Comparison of ENCODE assay signal across 20 cellular contexts in the genomic region with DNA sequence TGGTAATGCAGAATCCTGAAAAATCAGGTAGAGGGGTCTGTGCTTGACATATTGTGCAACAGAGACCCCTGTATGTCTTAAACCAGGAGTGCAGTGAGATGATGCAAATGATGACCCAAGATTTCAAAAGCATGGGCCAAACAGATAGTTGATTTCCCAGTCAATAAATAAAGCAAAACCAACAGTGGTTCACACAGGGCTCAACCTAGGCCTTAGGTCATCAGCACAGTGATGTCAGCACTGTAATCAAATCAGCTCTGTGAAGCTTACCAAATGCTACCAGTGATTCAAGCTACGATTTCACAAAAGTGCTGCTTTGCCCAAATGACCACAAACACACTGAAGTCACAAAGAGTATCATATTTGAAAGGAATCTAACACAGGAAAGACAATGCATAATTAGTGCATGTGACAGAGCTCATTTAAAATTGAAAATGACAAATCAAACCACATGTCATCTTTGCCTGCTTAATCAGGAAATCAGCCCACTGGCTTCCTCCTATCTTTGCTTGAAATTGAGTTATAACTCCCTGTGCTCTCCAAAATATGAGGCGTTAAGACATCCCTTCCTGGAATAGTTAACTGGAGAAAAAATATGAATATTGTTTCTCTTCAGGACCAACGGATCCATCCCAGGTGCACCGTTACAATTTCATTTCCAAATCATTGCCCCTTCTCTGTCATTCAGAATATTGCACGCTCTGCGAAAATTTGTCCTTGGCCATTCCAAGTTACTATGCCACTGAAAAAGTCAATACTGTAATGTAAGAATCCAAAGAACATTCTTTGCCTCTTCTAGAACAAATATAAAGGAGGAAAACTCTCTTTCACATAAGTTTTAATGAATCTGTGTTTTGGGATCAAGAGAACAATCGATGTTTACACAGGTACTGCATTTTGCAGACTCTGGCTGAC. TPM values are rescaled to one million over a fixed set of nuclear protein-coding genes. Genes with fewer than 3 reads are reported as not detected.
DNase-seq lines count a peak whose midpoint lies in the region; ATAC-seq, FAIRE-seq and TF ChIP-seq lines count a peak whose summit lies in the region.
"Had no signal": no experiment of that assay in that cellular context is flagged by ENCODE, and none has a peak within 500 bp of the region (broad histone marks: within the 10 kb centered on the region; RNA-seq: fewer than 3 reads in every experiment).

No MANE protein-coding gene starts in this region.

- peaks cover 19% of the 10 kb centered on the region for H3K4me1 ChIP-seq in BE2C
- no peaks in the 10 kb centered on the region for H3K4me1 ChIP-seq in naive thymus-derived CD4-positive, alpha-beta T cell (ENCODE audit: control insufficient read depth in 2 of 2, insufficient read depth in 2 of 2, low read length in 2 of 2)
- H3K4me1 ChIP-seq: left ventricle myocardium inferior, right atrium auricular region had no signal

- no peaks in the 10 kb centered on the region for H3K36me3 Mint-ChIP-seq in naive thymus-derived CD4-positive, alpha-beta T cell

- no peak overlapping the region for H3K27ac Mint-ChIP-seq in naive thymus-derived CD4-positive, alpha-beta T cell
- H3K27ac Mint-ChIP-seq: activated B cell treated with CpG ODN at 0.5 μM for 24 hours had no signal

- no peaks in the 10 kb centered on the region for H3K9me3 Mint-ChIP-seq in naive thymus-derived CD4-positive, alpha-beta T cell
- H3K9me3 Mint-ChIP-seq: activated B cell treated with CpG ODN at 0.5 μM for 24 hours had no signal

- peaks cover 0 to 10% (median 0%) of the 10 kb centered on the region in 7 donors for H3K4me1 Mint-ChIP-seq in naive thymus-derived CD4-positive, alpha-beta T cell
- H3K4me1 Mint-ChIP-seq: activated B cell treated with CpG ODN at 0.5 μM for 24 hours had no signal

- H3K36me3 ChIP-seq in BE2C (no peaks in the 10 kb centered on the region), bronchial epithelial cell (ENCODE audit: control insufficient read depth, insufficient read depth, low read length) (no peaks in the 10 kb centered on the region)
- no peaks in the 10 kb centered on the region for H3K36me3 ChIP-seq in naive thymus-derived CD4-positive, alpha-beta T cell (ENCODE audit: control insufficient read depth in 2 of 3, insufficient read depth in 3 of 3, low read length in 3 of 3)
- H3K36me3 ChIP-seq: esophagus muscularis mucosa, left ventricle myocardium inferior, right atrium auricular region, thyroid gland had no signal

- H3K9me3 ChIP-seq in BE2C, result no peaks in the 10 kb centered on the region
- H3K9me3 ChIP-seq in naive thymus-derived CD4-positive, alpha-beta T cell (ENCODE audit: control insufficient read depth in 2 of 3, low read length in 3 of 3), result no peaks in the 10 kb centered on the region
- H3K9me3 ChIP-seq: esophagus muscularis mucosa, left ventricle myocardium inferior, right atrium auricular region, thyroid gland had no signal

- FAIRE-seq in bronchial epithelial cell (lab: Jason Lieb, UNC), result peak; percentile 28
- FAIRE-seq: D721Med had no signal

- no peak overlapping the region for H3K27ac ChIP-seq in naive thymus-derived CD4-positive, alpha-beta T cell (ENCODE audit: low read depth, low read length)
- H3K27ac ChIP-seq: esophagus muscularis mucosa, left ventricle myocardium inferior, right atrium auricular region, thyroid gland had no signal

- CTCF ChIA-PET in naive thymus-derived CD4-positive, alpha-beta T cell (lab: Charles Lee), result no interaction called here

- POLR2A ChIA-PET in naive thymus-derived CD4-positive, alpha-beta T cell (lab: Charles Lee), result no interaction called here

- intact Hi-C loops in naive thymus-derived CD4-positive, alpha-beta T cell (cut with micrococcal nuclease), result loop anchor here in 1 of 2 donors (5.0 kb wide), 2 partner anchors 379 to 964 kb away; a partner anchor contains a TSS

- TF ChIP-seq CTCF in BE2C (IDR thresholded peaks at IDR 0.05; ENCODE audit: low read depth, low read length) (no peak), bronchial epithelial cell (IDR thresholded peaks at IDR 0.05; ENCODE audit: insufficient read depth, low read length, severe bottlenecking) (no peak)

- H3K27me3 ChIP-seq in BE2C, result no peaks in the 10 kb centered on the region
- no peaks in the 10 kb centered on the region for H3K27me3 ChIP-seq in bronchial epithelial cell (ENCODE audit: control insufficient read depth, insufficient read depth, low read length)
- H3K27me3 ChIP-seq in naive thymus-derived CD4-positive, alpha-beta T cell (ENCODE audit: control insufficient read depth in 2 of 2, insufficient read depth in 2 of 2, low read length in 2 of 2), result no peaks in the 10 kb centered on the region
- H3K27me3 ChIP-seq: esophagus muscularis mucosa, right atrium auricular region, thyroid gland had no signal

- peak; percentile 87 for ATAC-seq in naive thymus-derived CD4-positive, alpha-beta T cell
- ATAC-seq in HG02623 (IDR thresholded peaks at IDR 0.05; ENCODE audit: unreplicated experiment) (no peak), HG02610 (IDR thresholded peaks at IDR 0.05; ENCODE audit: unreplicated experiment) (no peak)

- DNase-seq in BE2C, result peak; percentile 25
- peak; percentile 42 for DNase-seq in LHCN-M2 (ENCODE audit: low read depth)
- DNase-seq in bronchial epithelial cell (ENCODE audit: low read depth), result no peak
- no peak for DNase-seq in naive thymus-derived CD4-positive, alpha-beta T cell
- no peak for DNase-seq in NCI-H2081 treated with DMSO at 0.1 percent for 48 hours (lab: John Stamatoyannopoulos, UW)
- DNase-seq: activated B cell treated with CpG ODN at 0.5 μM for 24 hours; C1 segment of cervical spinal cord; cerebellar nuclear complex; glutamatergic neuron; left ventricle myocardium inferior; NCI-H1417; NCI-H526 treated with DMSO at 0.1 percent for 48 hours; SIG-M5; stimulated activated CD4-positive, alpha-beta T cell treated with anti-CD3 and anti-CD28 coated beads, Interleukin-15, amount 100 ng/mL, for 24 hours; thyroid gland had no signal

- H3K4me3 ChIP-seq in BE2C (ENCODE audit: low read depth, low read length) (peak overlapping the region; percentile 23; the same call in 1 of the 2 replicates), bronchial epithelial cell (ENCODE audit: low read depth, low read length) (no peak overlapping the region)
- H3K4me3 ChIP-seq in naive thymus-derived CD4-positive, alpha-beta T cell (ENCODE audit: low read length), result no peak overlapping the region
- H3K4me3 ChIP-seq: esophagus muscularis mucosa, left ventricle myocardium inferior, right atrium auricular region, thyroid gland had no signal

- no peaks in the 10 kb centered on the region for H3K27me3 Mint-ChIP-seq in naive thymus-derived CD4-positive, alpha-beta T cell

- no peak overlapping the region for H3K4me3 Mint-ChIP-seq in naive thymus-derived CD4-positive, alpha-beta T cell
- H3K4me3 Mint-ChIP-seq: activated B cell treated with CpG ODN at 0.5 μM for 24 hours had no signal

RNA-seq across cellular contexts. Expression of a gene that starts 41.9 kb away (rescaled TPM):
- polyA plus RNA-seq in BE2C (2012; ENCODE audit: insufficient read depth, insufficient read length, low read depth), result 86.9 TPM
- 53.0 and 65.3 TPM in 2 replicates for total RNA-seq in LHCN-M2 (2014; rRNA removed)
- polyA plus RNA-seq in LHCN-M2 (2012), result 59.4 TPM
- total RNA-seq in bronchial epithelial cell, result 37.9 and 41.2 TPM in 2 replicates
- total RNA-seq in naive thymus-derived CD4-positive, alpha-beta T cell, result 10 to 100 TPM; 11.3 to 29.7 (median 12.8) TPM
- 1 to 10 TPM; 4.9 to 6.7 TPM for polyA plus RNA-seq in naive thymus-derived CD4-positive, alpha-beta T cell

RNA-seq across cellular contexts. Expression of a gene that starts 51.7 kb away (rescaled TPM):
- 106 TPM for polyA plus RNA-seq in BE2C (2012; ENCODE audit: insufficient read depth, insufficient read length, low read depth)
- total RNA-seq in LHCN-M2 (2014; rRNA removed), result 24.8 and 45.4 TPM in 2 replicates
- 43.4 TPM for polyA plus RNA-seq in LHCN-M2 (2012)
- 22.7 and 24.0 TPM in 2 replicates for total RNA-seq in bronchial epithelial cell
- 10 to 100 TPM; 41.8 to 62.5 (median 53.3) TPM for total RNA-seq in naive thymus-derived CD4-positive, alpha-beta T cell
- polyA plus RNA-seq in naive thymus-derived CD4-positive, alpha-beta T cell, result 10 to 100 TPM; 34.0 to 44.0 TPM

Comparison
In these comparisons a context has a peak if more than half of its experiments do, and no peak if none do; other contexts are left out.
1. DNase-seq: peak in BE2C (single experiment) and LHCN-M2 (single experiment); none in bronchial epithelial cell (single experiment), naive thymus-derived CD4-positive, alpha-beta T cell (0 of 9) and NCI-H2081 treated with DMSO at 0.1 percent for 48 hours (single experiment).